ENCODE assay signal across 18 cellular contexts in genomic region chr9:82234160-82234943, GRCh38.
"Had no signal": no experiment of that assay in that cellular context is flagged by ENCODE, and none has a peak within 500 bp of the region (broad histone marks: within the 10 kb centered on the region; RNA-seq: fewer than 3 reads in every experiment).

No MANE protein-coding gene starts in this region.

- H3K27ac ChIP-seq: body of pancreas, esophagus muscularis mucosa, left ventricle myocardium inferior, tibial artery had no signal

- DNase-seq: activated CD4-positive, alpha-beta T cell treated with anti-CD3 and anti-CD28 coated beads, Interleukin-2, amount 10 ng/mL, durations not matched to agents 7 days and 5 days; activated CD8-positive, alpha-beta memory T cell treated with anti-CD3 and anti-CD28 coated beads for 24 hours; activated gamma-delta T cell treated with Interleukin-2 at 50 U/mL for 16 hours; amniotic stem cell; body of pancreas; cortex of kidney; effector CD4-positive, alpha-beta T cell; hippocampal formation; left ventricle myocardium inferior; mesenchymal stem cell; nucleus accumbens; posterior cingulate gyrus; stimulated activated CD4-positive, alpha-beta T cell treated with anti-CD3 and anti-CD28 coated beads, Interleukin-2, amount 100 ng/mL, for 48 hours; stimulated activated naive CD4-positive, alpha-beta T cell; tibial artery had no signal

- H3K27me3 Mint-ChIP-seq: activated CD4-positive, alpha-beta T cell treated with anti-CD3 and anti-CD28 coated beads, Interleukin-2, amount 10 ng/mL, durations not matched to agents 7 days and 5 days; activated naive CD8-positive, alpha-beta T cell; natural killer cell treated with Interleukin-12 subunit alpha and Interleukin-12 subunit beta and Interleukin-15 and Interleukin-18, amount 100 ng/mL, for 72 hours had no signal

- H3K4me3 ChIP-seq: body of pancreas, esophagus muscularis mucosa, left ventricle myocardium inferior, tibial artery had no signal

- ATAC-seq: body of pancreas; natural killer cell treated with Interleukin-12 subunit alpha and Interleukin-12 subunit beta and Interleukin-15 and Interleukin-18, amount 100 ng/mL, for 72 hours had no signal

- H3K27me3 ChIP-seq: body of pancreas, esophagus muscularis mucosa, tibial artery had no signal

- H3K4me1 ChIP-seq: body of pancreas, esophagus muscularis mucosa, left ventricle myocardium inferior, tibial artery had no signal

- H3K4me1 Mint-ChIP-seq: activated CD4-positive, alpha-beta T cell treated with anti-CD3 and anti-CD28 coated beads, Interleukin-2, amount 10 ng/mL, durations not matched to agents 7 days and 5 days had no signal

- H3K27ac Mint-ChIP-seq: activated CD4-positive, alpha-beta T cell treated with anti-CD3 and anti-CD28 coated beads, Interleukin-2, amount 10 ng/mL, durations not matched to agents 7 days and 5 days; activated naive CD8-positive, alpha-beta T cell; natural killer cell treated with Interleukin-12 subunit alpha and Interleukin-12 subunit beta and Interleukin-15 and Interleukin-18, amount 100 ng/mL, for 72 hours had no signal

- H3K36me3 ChIP-seq: esophagus muscularis mucosa, left ventricle myocardium inferior, tibial artery had no signal

- H3K4me3 Mint-ChIP-seq: activated CD4-positive, alpha-beta T cell treated with anti-CD3 and anti-CD28 coated beads, Interleukin-2, amount 10 ng/mL, durations not matched to agents 7 days and 5 days; activated naive CD8-positive, alpha-beta T cell; natural killer cell treated with Interleukin-12 subunit alpha and Interleukin-12 subunit beta and Interleukin-15 and Interleukin-18, amount 100 ng/mL, for 72 hours had no signal
